8 cellular contexts compared by ENCODE assay signal in the genomic region with DNA sequence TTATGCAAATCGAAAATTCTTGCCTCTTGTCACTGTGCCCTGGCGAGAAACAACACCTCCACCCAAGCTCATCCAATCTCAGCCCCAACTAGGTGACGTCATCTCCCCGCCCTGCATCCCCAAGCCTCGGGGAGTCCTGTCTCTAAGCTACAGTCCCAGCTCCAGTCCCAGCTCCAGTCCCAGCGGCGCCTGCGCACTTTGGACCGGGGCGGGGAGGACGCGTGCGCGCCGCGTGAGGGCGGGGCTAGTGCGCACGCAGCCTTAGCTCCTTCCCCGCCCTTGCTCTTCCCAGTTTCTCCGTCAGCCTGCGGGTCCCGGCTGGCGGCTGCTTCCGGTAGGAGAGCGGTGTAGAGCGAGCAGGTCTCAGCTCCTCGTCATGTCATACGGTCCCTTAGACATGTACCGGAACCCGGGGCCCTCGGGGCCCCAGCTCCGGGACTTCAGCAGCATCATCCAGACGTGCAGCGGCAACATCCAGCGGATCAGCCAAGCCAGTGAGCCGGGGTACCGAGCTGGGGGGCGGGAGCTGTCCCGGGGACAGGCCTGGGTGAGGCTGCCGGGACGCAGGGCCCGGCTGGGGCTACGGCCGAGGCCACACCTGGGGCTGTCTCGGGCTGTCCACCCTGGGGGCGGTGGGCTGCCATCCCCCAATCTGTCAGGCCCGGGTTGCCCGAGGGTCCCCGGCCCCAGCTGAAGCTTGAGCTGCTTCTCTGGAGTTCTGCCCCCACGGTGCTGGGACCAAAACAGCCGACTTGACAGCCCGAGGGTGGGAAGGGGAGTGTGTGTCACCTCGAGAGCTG. TPM values are rescaled to one million over a fixed set of nuclear protein-coding genes. Genes with fewer than 3 reads are reported as not detected.
A peak's percentile ranks its signal among the peaks of the same experiment; 100 is the strongest.
DNase-seq lines count a peak whose midpoint lies in the region; ATAC-seq and TF ChIP-seq lines count a peak whose summit lies in the region.

A gene (plus strand): TSS at position 288 of the 800 bp plus-strand sequence. CDS start 89 bp downstream, at position 377.

- H3K9ac ChIP-seq in smooth muscle cell (ENCODE audit: low read depth) = peak within 1 kb of the TSS; percentile 90

- no peaks in the 10 kb centered on the region for H3K9me3 Mint-ChIP-seq in WTC11

- peak within 1 kb of the TSS; percentile 75 for H2AFZ ChIP-seq in smooth muscle cell (ENCODE audit: low read depth)

- peaks cover 48% of the 10 kb centered on the region for H3K79me2 ChIP-seq in smooth muscle cell (ENCODE audit: low read depth)

- H3K36me3 ChIP-seq in smooth muscle cell (ENCODE audit: low read depth) = no peaks in the 10 kb centered on the region

- peaks cover 43% of the 10 kb centered on the region for H4K20me1 ChIP-seq in smooth muscle cell (ENCODE audit: low read depth)

- under 1% methylated on average over 54 of the region's 54 CpGs for WGBS in smooth muscle cell (ENCODE audit: low lambda C conversion rate)

- peak within 1 kb of the TSS; percentile 92 for H3K27ac Mint-ChIP-seq in WTC11

- H3K27me3 ChIP-seq in AG04450 (ENCODE audit: control insufficient read depth, insufficient read depth, low read length) = no peaks in the 10 kb centered on the region
- H3K27me3 ChIP-seq in smooth muscle cell (ENCODE audit: low read depth) = no peaks in the 10 kb centered on the region

- H3K4me3 Mint-ChIP-seq in WTC11 = peak within 1 kb of the TSS; percentile 79

- DNase-seq in AG04450 (ENCODE audit: low read depth, low spot score) (peak; percentile 99), NCI-H226 (peak; percentile 96), WTC11 (ENCODE audit: low spot score) (peak; percentile 99), cardiac fibroblast (ENCODE audit: low read depth in 2 of 2) (peak; percentile 100), iPS-NIHi11 (ENCODE audit: low spot score) (peak; percentile 99), smooth muscle cell (lab: John Stamatoyannopoulos, UW; ENCODE audit: unreplicated experiment) (peak; percentile 96)

- CTCF ChIA-PET in AG04450 (lab: Charles Lee) = interaction anchor here (0.5 to 1.7 kb wide), 5 partner anchors 15 to 597 kb away, joined by 3 to 10 read pairs (median 4); a partner anchor contains a TSS
- CTCF ChIA-PET in WTC11 (lab: Charles Lee) = interaction anchor here (0.6 to 2.2 kb wide), 20 partner anchors 9 to 732 kb away, joined by 3 to 33 read pairs (median 4); a partner anchor contains a TSS

- peak within 1 kb of the TSS; percentile 99 for H3K4me3 ChIP-seq in AG04450 (ENCODE audit: low read depth, low read length)
- peak within 1 kb of the TSS; percentile 92 to 99 for H3K4me3 ChIP-seq in cardiac fibroblast (replicated peaks in 1 of 2; ENCODE audit: low read depth in 2 of 2, low read length in 2 of 2)
- H3K4me3 ChIP-seq in smooth muscle cell = peak within 1 kb of the TSS; percentile 80

- POLR2A ChIA-PET in AG04450 (lab: Yijun Ruan, JAX) = interaction anchor here (0.5 to 2.2 kb wide), 10 partner anchors 8 to 530 kb away, joined by 3 to 27 read pairs (median 6); a partner anchor contains a TSS
- POLR2A ChIA-PET in WTC11 (lab: Charles Lee) = interaction anchor here (0.7 to 2.2 kb wide), 8 partner anchors 12 to 105 kb away, joined by 3 to 20 read pairs (median 4); a partner anchor contains a TSS

- ATAC-seq in GM18909 (IDR thresholded peaks at IDR 0.05; ENCODE audit: poor library complexity, unreplicated experiment) (peak; percentile 93), HG03175 (IDR thresholded peaks at IDR 0.05; ENCODE audit: unreplicated experiment) (peak; percentile 98), WTC11 (peak; percentile 98)

- H3K27ac ChIP-seq in AG04450 (ENCODE audit: low read depth, low read length) = peak within 1 kb of the TSS; percentile 79
- peak within 1 kb of the TSS; percentile 82 for H3K27ac ChIP-seq in smooth muscle cell (ENCODE audit: low read depth)

- peaks cover 12% of the 10 kb centered on the region for H3K4me1 Mint-ChIP-seq in WTC11

- peak within 1 kb of the TSS; percentile 89 for H3K4me2 ChIP-seq in smooth muscle cell

- H3K4me1 ChIP-seq in smooth muscle cell (ENCODE audit: low read depth) = peaks cover 15% of the 10 kb centered on the region

- no peaks in the 10 kb centered on the region; the same call in 1 of the 2 replicates for H3K27me3 Mint-ChIP-seq in WTC11 (ENCODE audit: low read depth)

- TF ChIP-seq CTCF in AG04450 (IDR thresholded peaks at IDR 0.05; ENCODE audit: low read depth, low read length) (no peak), WTC11 (IDR thresholded peaks at IDR 0.05) (no peak), cardiac fibroblast (IDR thresholded peaks at IDR 0.05; ENCODE audit: low read depth, low read length) (no peak), smooth muscle cell (IDR thresholded peaks at IDR 0.05; ENCODE audit: borderline replicate concordance, insufficient read depth, poor library complexity, severe bottlenecking) (no peak)

- no peaks in the 10 kb centered on the region for H3F3A ChIP-seq in smooth muscle cell (ENCODE audit: low read depth)

- no peaks in the 10 kb centered on the region; the same call in 1 of the 2 replicates for H3K9me3 ChIP-seq in AG04450 (ENCODE audit: control insufficient read depth, insufficient read depth, low read length)
- H3K9me3 ChIP-seq in smooth muscle cell (replicated peaks; ENCODE audit: low read depth) = no peaks in the 10 kb centered on the region

- no peaks in the 10 kb centered on the region for H3K36me3 Mint-ChIP-seq in WTC11

TF ChIP-seq in WTC11, 78 proteins besides CTCF, POLR2A, EP300 and RAD21 (continues in another document):
- TF ChIP-seq JAZF1 (CRISPR knock-in tag; IDR thresholded peaks at IDR 0.05) (no peak), NR3C1 (CRISPR knock-in tag; conservative IDR thresholded peaks at IDR 0.05; ENCODE audit: low read depth) (no peak), SMAD4 (CRISPR knock-in tag; IDR thresholded peaks at IDR 0.05) (no peak)
- TF ChIP-seq, protein P1, sequence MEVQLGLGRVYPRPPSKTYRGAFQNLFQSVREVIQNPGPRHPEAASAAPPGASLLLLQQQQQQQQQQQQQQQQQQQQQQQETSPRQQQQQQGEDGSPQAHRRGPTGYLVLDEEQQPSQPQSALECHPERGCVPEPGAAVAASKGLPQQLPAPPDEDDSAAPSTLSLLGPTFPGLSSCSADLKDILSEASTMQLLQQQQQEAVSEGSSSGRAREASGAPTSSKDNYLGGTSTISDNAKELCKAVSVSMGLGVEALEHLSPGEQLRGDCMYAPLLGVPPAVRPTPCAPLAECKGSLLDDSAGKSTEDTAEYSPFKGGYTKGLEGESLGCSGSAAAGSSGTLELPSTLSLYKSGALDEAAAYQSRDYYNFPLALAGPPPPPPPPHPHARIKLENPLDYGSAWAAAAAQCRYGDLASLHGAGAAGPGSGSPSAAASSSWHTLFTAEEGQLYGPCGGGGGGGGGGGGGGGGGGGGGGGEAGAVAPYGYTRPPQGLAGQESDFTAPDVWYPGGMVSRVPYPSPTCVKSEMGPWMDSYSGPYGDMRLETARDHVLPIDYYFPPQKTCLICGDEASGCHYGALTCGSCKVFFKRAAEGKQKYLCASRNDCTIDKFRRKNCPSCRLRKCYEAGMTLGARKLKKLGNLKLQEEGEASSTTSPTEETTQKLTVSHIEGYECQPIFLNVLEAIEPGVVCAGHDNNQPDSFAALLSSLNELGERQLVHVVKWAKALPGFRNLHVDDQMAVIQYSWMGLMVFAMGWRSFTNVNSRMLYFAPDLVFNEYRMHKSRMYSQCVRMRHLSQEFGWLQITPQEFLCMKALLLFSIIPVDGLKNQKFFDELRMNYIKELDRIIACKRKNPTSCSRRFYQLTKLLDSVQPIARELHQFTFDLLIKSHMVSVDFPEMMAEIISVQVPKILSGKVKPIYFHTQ (CRISPR knock-in tag; IDR thresholded peaks at IDR 0.05) = no peak
- TF ChIP-seq, protein P2, sequence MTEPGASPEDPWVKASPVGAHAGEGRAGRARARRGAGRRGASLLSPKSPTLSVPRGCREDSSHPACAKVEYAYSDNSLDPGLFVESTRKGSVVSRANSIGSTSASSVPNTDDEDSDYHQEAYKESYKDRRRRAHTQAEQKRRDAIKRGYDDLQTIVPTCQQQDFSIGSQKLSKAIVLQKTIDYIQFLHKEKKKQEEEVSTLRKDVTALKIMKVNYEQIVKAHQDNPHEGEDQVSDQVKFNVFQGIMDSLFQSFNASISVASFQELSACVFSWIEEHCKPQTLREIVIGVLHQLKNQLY (CRISPR knock-in tag; IDR thresholded peaks at IDR 0.05) = no peak
- TF ChIP-seq, protein P3, sequence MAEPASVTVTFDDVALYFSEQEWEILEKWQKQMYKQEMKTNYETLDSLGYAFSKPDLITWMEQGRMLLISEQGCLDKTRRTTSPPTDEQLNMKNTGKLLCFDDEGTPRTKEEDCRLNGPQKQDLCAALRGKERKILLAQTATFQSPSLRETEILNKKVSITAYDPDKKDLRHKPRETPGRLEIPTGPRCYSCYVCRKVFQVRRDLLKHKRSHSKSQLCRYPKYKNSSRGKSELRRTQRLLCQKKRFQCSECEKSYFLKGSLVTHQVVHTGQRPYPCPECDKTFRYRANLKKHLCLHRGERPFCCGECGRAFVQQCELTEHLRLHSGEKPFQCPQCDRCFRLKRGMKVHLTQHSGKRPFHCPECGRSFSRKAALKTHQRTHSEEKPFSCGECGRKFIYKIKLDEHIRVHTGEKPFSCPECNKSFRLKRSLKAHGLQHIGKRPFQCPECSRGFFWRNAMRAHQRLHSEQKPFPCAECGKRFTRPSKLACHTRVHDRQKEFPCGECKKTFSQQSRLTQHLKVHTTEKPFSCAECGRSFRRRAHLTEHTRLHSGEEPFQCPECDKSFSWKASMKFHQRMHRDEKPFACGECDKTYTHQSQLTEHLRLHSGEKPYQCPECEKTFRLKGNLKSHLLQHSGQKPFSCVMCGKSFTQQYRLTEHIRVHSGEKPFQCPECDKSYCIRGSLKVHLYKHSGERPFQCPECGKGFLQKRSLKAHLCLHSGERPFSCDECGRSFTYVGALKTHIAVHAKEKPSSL (CRISPR knock-in tag; conservative IDR thresholded peaks at IDR 0.05) = no peak
- TF ChIP-seq, protein P4, sequence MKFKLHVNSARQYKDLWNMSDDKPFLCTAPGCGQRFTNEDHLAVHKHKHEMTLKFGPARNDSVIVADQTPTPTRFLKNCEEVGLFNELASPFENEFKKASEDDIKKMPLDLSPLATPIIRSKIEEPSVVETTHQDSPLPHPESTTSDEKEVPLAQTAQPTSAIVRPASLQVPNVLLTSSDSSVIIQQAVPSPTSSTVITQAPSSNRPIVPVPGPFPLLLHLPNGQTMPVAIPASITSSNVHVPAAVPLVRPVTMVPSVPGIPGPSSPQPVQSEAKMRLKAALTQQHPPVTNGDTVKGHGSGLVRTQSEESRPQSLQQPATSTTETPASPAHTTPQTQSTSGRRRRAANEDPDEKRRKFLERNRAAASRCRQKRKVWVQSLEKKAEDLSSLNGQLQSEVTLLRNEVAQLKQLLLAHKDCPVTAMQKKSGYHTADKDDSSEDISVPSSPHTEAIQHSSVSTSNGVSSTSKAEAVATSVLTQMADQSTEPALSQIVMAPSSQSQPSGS (CRISPR knock-in tag; IDR thresholded peaks at IDR 0.05; ENCODE audit: borderline replicate concordance, low read depth) = no peak

RNA-seq across cellular contexts. Expression of the gene that starts here (rescaled TPM):
- polyA plus RNA-seq in AG04450 (2011; rRNA removed) (34.5 and 42.6 TPM in 2 replicates), smooth muscle cell (20.6 and 22.0 TPM in 2 replicates)
- polyA minus RNA-seq in AG04450 (2011; rRNA and poly(A)+ RNA removed) = 13.7 and 21.0 TPM in 2 replicates
- total RNA-seq in WTC11 (2021) (10.1 to 10.8 TPM (median 10.3 TPM) in 3 replicates), smooth muscle cell (49.6 and 50.7 TPM in 2 replicates)

Comparison
In these comparisons a context has a peak if more than half of its experiments do, and no peak if none do; other contexts are left out.
1. Peak in every context shown above with its lines: DNase-seq, ATAC-seq, H3K4me3 ChIP-seq and H3K27ac ChIP-seq.